In the genomic region with DNA sequence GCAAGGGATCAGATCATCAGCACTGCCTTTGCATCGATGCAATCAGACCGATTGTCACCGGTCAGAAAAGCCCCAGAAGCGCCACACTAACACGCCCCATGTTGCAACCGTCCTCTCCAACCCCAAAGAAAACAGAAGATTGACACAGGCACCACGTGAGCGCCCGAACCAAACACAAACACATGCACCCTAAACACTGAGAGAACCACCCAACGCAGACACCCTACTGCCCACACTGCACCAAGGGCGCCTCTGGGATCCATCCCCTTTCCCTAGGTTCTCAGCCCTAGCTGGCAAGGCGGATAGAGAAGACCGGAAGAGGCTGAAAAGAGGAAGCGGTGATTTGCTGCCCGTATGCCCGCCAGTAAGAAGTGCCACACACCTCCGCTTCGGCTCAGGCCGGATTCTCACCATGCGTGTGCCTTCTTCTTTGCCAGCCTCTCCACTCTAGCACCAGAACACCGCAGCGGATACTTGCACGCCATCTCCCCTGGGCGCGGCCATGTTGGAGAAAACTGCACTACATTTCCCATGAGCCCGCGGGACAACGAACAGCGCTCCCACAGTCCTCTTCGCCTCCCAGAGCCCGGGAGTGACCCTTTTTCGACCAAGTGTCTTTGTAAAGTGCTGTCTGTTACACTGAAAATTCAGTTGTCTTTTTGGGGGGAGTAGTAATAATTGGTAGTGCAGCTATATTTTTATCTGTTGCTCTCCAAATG, we compare ENCODE assay signal across 8 cellular contexts. TPM values are rescaled to one million over a fixed set of nuclear protein-coding genes. Genes with fewer than 3 reads are reported as not detected.
A peak's percentile ranks its signal among the peaks of the same experiment; 100 is the strongest.
DNase-seq lines count a peak whose midpoint lies in the region; ATAC-seq, FAIRE-seq and TF ChIP-seq lines count a peak whose summit lies in the region.

A gene with protein sequence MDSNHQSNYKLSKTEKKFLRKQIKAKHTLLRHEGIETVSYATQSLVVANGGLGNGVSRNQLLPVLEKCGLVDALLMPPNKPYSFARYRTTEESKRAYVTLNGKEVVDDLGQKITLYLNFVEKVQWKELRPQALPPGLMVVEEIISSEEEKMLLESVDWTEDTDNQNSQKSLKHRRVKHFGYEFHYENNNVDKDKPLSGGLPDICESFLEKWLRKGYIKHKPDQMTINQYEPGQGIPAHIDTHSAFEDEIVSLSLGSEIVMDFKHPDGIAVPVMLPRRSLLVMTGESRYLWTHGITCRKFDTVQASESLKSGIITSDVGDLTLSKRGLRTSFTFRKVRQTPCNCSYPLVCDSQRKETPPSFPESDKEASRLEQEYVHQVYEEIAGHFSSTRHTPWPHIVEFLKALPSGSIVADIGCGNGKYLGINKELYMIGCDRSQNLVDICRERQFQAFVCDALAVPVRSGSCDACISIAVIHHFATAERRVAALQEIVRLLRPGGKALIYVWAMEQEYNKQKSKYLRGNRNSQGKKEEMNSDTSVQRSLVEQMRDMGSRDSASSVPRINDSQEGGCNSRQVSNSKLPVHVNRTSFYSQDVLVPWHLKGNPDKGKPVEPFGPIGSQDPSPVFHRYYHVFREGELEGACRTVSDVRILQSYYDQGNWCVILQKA (minus strand): TSS at position 517 of the 719 bp plus-strand sequence. CDS start 4,842 bp downstream, outside the sequence.

- peak within 1 kb of the TSS; percentile 93 for H3K9ac ChIP-seq in adipocyte (ENCODE audit: low read length)

- intact Hi-C loops in left ventricle myocardium inferior (cut with micrococcal nuclease), result no loop called here

- no peaks in the 10 kb centered on the region for H3K9me3 ChIP-seq in adipocyte (ENCODE audit: control insufficient read depth, low read length)
- no peaks in the 10 kb centered on the region for H3K9me3 ChIP-seq in left ventricle myocardium inferior (replicated peaks)

- peaks cover 41% of the 10 kb centered on the region for H3K4me1 ChIP-seq in adipocyte (ENCODE audit: control insufficient read depth, insufficient read depth, low read length)
- peaks cover 43% of the 10 kb centered on the region for H3K4me1 ChIP-seq in left ventricle myocardium inferior

- H3K36me3 ChIP-seq in adipocyte (ENCODE audit: control insufficient read depth, insufficient read depth, low read length, severe bottlenecking) (no peaks in the 10 kb centered on the region), left ventricle myocardium inferior (peaks cover 5% of the 10 kb centered on the region)

- H3K4me3 ChIP-seq in GM12864 (ENCODE audit: low read depth, low read length) (peak within 1 kb of the TSS; percentile 62), adipocyte (ENCODE audit: low read length) (peak within 1 kb of the TSS; percentile 98), left ventricle myocardium inferior (peak within 1 kb of the TSS; percentile 94)

- no peak for FAIRE-seq in urothelium cell line (lab: Jason Lieb, UNC)

- peak within 1 kb of the TSS; percentile 89 for H3K27ac ChIP-seq in left ventricle myocardium inferior (replicated peaks)

- peak; percentile 49 for DNase-seq in GM12864 (ENCODE audit: low read depth)
- DNase-seq in NCI-H1048 (lab: John Stamatoyannopoulos, UW), result peak; percentile 36
- peak; percentile 65 for DNase-seq in T follicular helper cell (ENCODE audit: low read depth)
- DNase-seq in adipocyte (ENCODE audit: low read depth), result peak; percentile 89
- DNase-seq in left ventricle myocardium inferior, result peak; percentile 79
- no peak for DNase-seq in pulmonary artery endothelial cell (ENCODE audit: low read depth, low spot score)
- peak; percentile 84 for DNase-seq in urothelium cell line (ENCODE audit: low spot score)

- ATAC-seq in HG02571 (IDR thresholded peaks at IDR 0.05; ENCODE audit: unreplicated experiment), result peak; percentile 90

- TF ChIP-seq CTCF in GM12864 (IDR thresholded peaks at IDR 0.05; ENCODE audit: low read depth, low read length, missing control alignments), result no peak
- TF ChIP-seq CTCF in left ventricle myocardium inferior (IDR thresholded peaks at IDR 0.05; ENCODE audit: borderline replicate concordance), result peak; percentile 16

- H3K27me3 ChIP-seq in adipocyte (replicated peaks; ENCODE audit: control insufficient read depth, insufficient read depth, low read length), result no peaks in the 10 kb centered on the region
- peaks cover 16% of the 10 kb centered on the region for H3K27me3 ChIP-seq in left ventricle myocardium inferior (ENCODE audit: low read depth)

RNA-seq across cellular contexts. Expression of the gene that starts here (rescaled TPM):
- total RNA-seq in left ventricle myocardium inferior, result 6.7 TPM
- 10.8 and 11.6 TPM in 2 replicates for total RNA-seq in pulmonary artery endothelial cell
